13 cellular contexts compared by ENCODE assay signal in the genomic region with DNA sequence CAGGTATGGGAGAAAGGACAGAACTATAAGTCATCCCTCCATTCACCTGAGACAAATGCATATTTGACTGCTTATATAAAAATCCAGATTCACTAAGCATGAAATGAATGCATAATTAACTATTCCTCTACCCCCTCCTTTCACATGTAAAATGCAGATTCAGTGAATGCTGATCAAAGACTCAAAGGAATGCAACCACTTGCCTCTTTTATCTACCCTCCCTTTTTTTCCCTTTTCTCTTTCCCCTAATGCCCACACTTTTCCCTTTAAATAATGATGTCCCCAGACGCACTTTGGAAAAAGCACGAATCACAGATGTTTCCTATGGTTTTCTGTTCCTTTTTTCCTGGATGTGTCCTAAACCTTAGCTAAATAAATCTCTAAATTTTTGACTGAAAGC. TPM values are rescaled to one million over a fixed set of nuclear protein-coding genes. Genes with fewer than 3 reads are reported as not detected.
DNase-seq lines count a peak whose midpoint lies in the region; ATAC-seq and TF ChIP-seq lines count a peak whose summit lies in the region.
"Had no signal": no experiment of that assay in that cellular context is flagged by ENCODE, and none has a peak within 500 bp of the region (broad histone marks: within the 10 kb centered on the region; RNA-seq: fewer than 3 reads in every experiment).

No MANE protein-coding gene starts in this region.

- H3K36me3 ChIP-seq in iPS-15b (ENCODE audit: control insufficient read depth, insufficient read depth, low read length) = no peaks in the 10 kb centered on the region
- H3K36me3 ChIP-seq: thyroid gland had no signal

- no peak for DNase-seq in activated CD8-positive, alpha-beta memory T cell treated with anti-CD3 and anti-CD28 coated beads, Interleukin-2, amount 10 ng/mL, durations not matched to agents 7 days and 5 days
- no peak for DNase-seq in activated CD8-positive, alpha-beta memory T cell treated with anti-CD3 and anti-CD28 coated beads, Interleukin-2, amount 50 U/mL, for 4 hours
- no peak for DNase-seq in WTC11 (ENCODE audit: low spot score)
- no peak for DNase-seq in substantia nigra (lab: John Stamatoyannopoulos, UW)
- DNase-seq in NCI-H1092 (lab: John Stamatoyannopoulos, UW) = no peak
- no peak for DNase-seq in ecto neural progenitor cell (ENCODE audit: low spot score)
- DNase-seq: left cardiac atrium, NCI-H1930, NCI-H69, thyroid gland had no signal

- ATAC-seq in activated CD8-positive, alpha-beta memory T cell treated with anti-CD3 and anti-CD28 coated beads, Interleukin-2, amount 10 ng/mL, durations not matched to agents 7 days and 5 days = no peak
- ATAC-seq in WTC11 = no peak
- ATAC-seq in HG03439 (IDR thresholded peaks at IDR 0.05; ENCODE audit: unreplicated experiment) = no peak
- ATAC-seq: Right ventricle myocardium inferior had no signal

- peaks cover 40% of the 10 kb centered on the region for H3K4me1 ChIP-seq in iPS-15b (ENCODE audit: control insufficient read depth, insufficient read depth, low read length)

- H3K27me3 ChIP-seq in iPS-15b (ENCODE audit: control insufficient read depth, insufficient read depth, low read length) = no peaks in the 10 kb centered on the region
- H3K27me3 ChIP-seq: thyroid gland had no signal

- H3K9me3 ChIP-seq in iPS-15b (ENCODE audit: control insufficient read depth, insufficient read depth, low read length) = no peaks in the 10 kb centered on the region
- H3K9me3 ChIP-seq: thyroid gland had no signal

- peak overlapping the region; percentile 19 for H3K9ac ChIP-seq in iPS-15b (ENCODE audit: low read depth, low read length)

- peak overlapping the region; percentile 10 for H3K4me3 ChIP-seq in iPS-15b (ENCODE audit: low read depth, low read length)
- H3K4me3 ChIP-seq: thyroid gland had no signal

- POLR2A ChIA-PET in WTC11 (lab: Charles Lee) = no interaction called here

- no peaks in the 10 kb centered on the region for H3K27me3 Mint-ChIP-seq in activated CD8-positive, alpha-beta memory T cell treated with anti-CD3 and anti-CD28 coated beads, Interleukin-2, amount 10 ng/mL, durations not matched to agents 7 days and 5 days
- H3K27me3 Mint-ChIP-seq in WTC11 (ENCODE audit: low read depth) = no peaks in the 10 kb centered on the region

- CTCF ChIA-PET in activated CD8-positive, alpha-beta memory T cell treated with anti-CD3 and anti-CD28 coated beads, Interleukin-2, amount 10 ng/mL, durations not matched to agents 7 days and 5 days (lab: Charles Lee) = interaction anchor here (0.8 to 1.9 kb wide), 8 partner anchors 13 to 107 kb away, joined by 3 to 5 read pairs (median 4); no protein-coding TSS in a partner anchor
- CTCF ChIA-PET in WTC11 (lab: Charles Lee) = interaction anchor here (1.9 kb wide), 1 partner anchor 24 kb away, joined by 8 read pairs; no protein-coding TSS in a partner anchor

- H3K27ac Mint-ChIP-seq in activated CD8-positive, alpha-beta memory T cell treated with anti-CD3 and anti-CD28 coated beads, Interleukin-2, amount 10 ng/mL, durations not matched to agents 7 days and 5 days = peak overlapping the region; percentile 10
- peak overlapping the region; percentile 99 for H3K27ac Mint-ChIP-seq in WTC11

- H3K4me1 Mint-ChIP-seq in activated CD8-positive, alpha-beta memory T cell treated with anti-CD3 and anti-CD28 coated beads, Interleukin-2, amount 10 ng/mL, durations not matched to agents 7 days and 5 days = peaks cover 60% of the 10 kb centered on the region
- peaks cover 72% of the 10 kb centered on the region for H3K4me1 Mint-ChIP-seq in WTC11

- H3K27ac ChIP-seq in substantia nigra (ENCODE audit: low read depth, low read length, poor library complexity, severe bottlenecking) = peak overlapping the region; percentile 69
- H3K27ac ChIP-seq: thyroid gland had no signal

- H3K4me3 Mint-ChIP-seq in activated CD8-positive, alpha-beta memory T cell treated with anti-CD3 and anti-CD28 coated beads, Interleukin-2, amount 10 ng/mL, durations not matched to agents 7 days and 5 days = no peak overlapping the region
- H3K4me3 Mint-ChIP-seq in WTC11 = peak overlapping the region; percentile 47

- no peak for TF ChIP-seq CTCF in WTC11 (IDR thresholded peaks at IDR 0.05)

- H3K36me3 Mint-ChIP-seq in activated CD8-positive, alpha-beta memory T cell treated with anti-CD3 and anti-CD28 coated beads, Interleukin-2, amount 10 ng/mL, durations not matched to agents 7 days and 5 days = no peaks in the 10 kb centered on the region
- peaks cover 3% of the 10 kb centered on the region; the same call in 1 of the 2 replicates for H3K36me3 Mint-ChIP-seq in WTC11

- no peaks in the 10 kb centered on the region for H3K9me3 Mint-ChIP-seq in activated CD8-positive, alpha-beta memory T cell treated with anti-CD3 and anti-CD28 coated beads, Interleukin-2, amount 10 ng/mL, durations not matched to agents 7 days and 5 days (ENCODE audit: low read depth)
- no peaks in the 10 kb centered on the region for H3K9me3 Mint-ChIP-seq in WTC11

TF ChIP-seq in WTC11, 78 proteins besides CTCF, POLR2A, EP300 and RAD21:
- TF ChIP-seq, protein P1, sequence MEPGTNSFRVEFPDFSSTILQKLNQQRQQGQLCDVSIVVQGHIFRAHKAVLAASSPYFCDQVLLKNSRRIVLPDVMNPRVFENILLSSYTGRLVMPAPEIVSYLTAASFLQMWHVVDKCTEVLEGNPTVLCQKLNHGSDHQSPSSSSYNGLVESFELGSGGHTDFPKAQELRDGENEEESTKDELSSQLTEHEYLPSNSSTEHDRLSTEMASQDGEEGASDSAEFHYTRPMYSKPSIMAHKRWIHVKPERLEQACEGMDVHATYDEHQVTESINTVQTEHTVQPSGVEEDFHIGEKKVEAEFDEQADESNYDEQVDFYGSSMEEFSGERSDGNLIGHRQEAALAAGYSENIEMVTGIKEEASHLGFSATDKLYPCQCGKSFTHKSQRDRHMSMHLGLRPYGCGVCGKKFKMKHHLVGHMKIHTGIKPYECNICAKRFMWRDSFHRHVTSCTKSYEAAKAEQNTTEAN (CRISPR knock-in tag; IDR thresholded peaks at IDR 0.05) = 0 out of 2 replicates have a peak, but pooled peaks have one; percentile 16
- TF ChIP-seq NFE2L1 (CRISPR knock-in tag; IDR thresholded peaks at IDR 0.05) (0 out of 2 replicates have a peak, but pooled peaks have one; percentile 30), MAX (CRISPR knock-in tag; IDR thresholded peaks at IDR 0.05) (no peak), SP1 (CRISPR knock-in tag; conservative IDR thresholded peaks at IDR 0.05) (0 out of 2 replicates have a peak, but pooled peaks have one; percentile 18), TEAD4 (CRISPR knock-in tag; IDR thresholded peaks at IDR 0.05) (0 out of 2 replicates have a peak, but pooled peaks have one; percentile 31), GRHL2 (CRISPR knock-in tag; IDR thresholded peaks at IDR 0.05; ENCODE audit: insufficient replicate concordance, severe bottlenecking) (no peak), RORB (CRISPR knock-in tag; IDR thresholded peaks at IDR 0.05) (no peak), TEAD1 (CRISPR knock-in tag; IDR thresholded peaks at IDR 0.05) (peak; percentile 47; the same call in 1 of the 2 replicates)

RNA-seq across cellular contexts. Expression of gene PLAAT4, which starts 4.5 kb away (rescaled TPM):
- total RNA-seq in activated CD8-positive, alpha-beta memory T cell treated with anti-CD3 and anti-CD28 coated beads, Interleukin-2, amount 10 ng/mL, durations not matched to agents 7 days and 5 days = 100 to 1,000 TPM in 1 of 2 experiments, 10 to 100 TPM in 1; 85.3 to 128 TPM
- total RNA-seq in WTC11 (2021) = 1.1 to 2.9 TPM (median 1.4 TPM) in 3 replicates

RNA-seq across cellular contexts. Expression of gene LGALS12, which starts 26.3 kb away (rescaled TPM):
- total RNA-seq in activated CD8-positive, alpha-beta memory T cell treated with anti-CD3 and anti-CD28 coated beads, Interleukin-2, amount 10 ng/mL, durations not matched to agents 7 days and 5 days = under 1 TPM; 0.23 to 0.29 TPM
- total RNA-seq in WTC11 (2021) = 1.1 to 1.4 TPM (median 1.4 TPM) in 3 replicates

RNA-seq across cellular contexts. Expression of gene PLAAT2, which starts 31.0 kb away (rescaled TPM):
- total RNA-seq in activated CD8-positive, alpha-beta memory T cell treated with anti-CD3 and anti-CD28 coated beads, Interleukin-2, amount 10 ng/mL, durations not matched to agents 7 days and 5 days = 1 to 10 TPM in 1 of 2 experiments, under 1 TPM in 1; 0.73 to 1.3 TPM
- total RNA-seq in WTC11 (2021) = 0.25 to 0.66 TPM (median 0.55 TPM) in 3 replicates

RNA-seq across cellular contexts. Expression of gene PLAAT5, which starts 41.2 kb away (rescaled TPM):
- under 1 TPM; 0.19 to 0.26 TPM for total RNA-seq in activated CD8-positive, alpha-beta memory T cell treated with anti-CD3 and anti-CD28 coated beads, Interleukin-2, amount 10 ng/mL, durations not matched to agents 7 days and 5 days
- 14.7 to 23.0 TPM (median 16.0 TPM) in 3 replicates for total RNA-seq in WTC11 (2021)

Comparison
In these comparisons a context has a peak if more than half of its experiments do, and no peak if none do; other contexts are left out.
1. RNA of gene PLAAT4, which starts 4.5 kb away (total RNA-seq): 85.3 to 128 TPM in activated CD8-positive, alpha-beta memory T cell treated with anti-CD3 and anti-CD28 coated beads, Interleukin-2, amount 10 ng/mL, durations not matched to agents 7 days and 5 days; 1.1 to 2.9 TPM in WTC11; every median in the first group is over 10 times any median in the second.